In the genomic region with DNA sequence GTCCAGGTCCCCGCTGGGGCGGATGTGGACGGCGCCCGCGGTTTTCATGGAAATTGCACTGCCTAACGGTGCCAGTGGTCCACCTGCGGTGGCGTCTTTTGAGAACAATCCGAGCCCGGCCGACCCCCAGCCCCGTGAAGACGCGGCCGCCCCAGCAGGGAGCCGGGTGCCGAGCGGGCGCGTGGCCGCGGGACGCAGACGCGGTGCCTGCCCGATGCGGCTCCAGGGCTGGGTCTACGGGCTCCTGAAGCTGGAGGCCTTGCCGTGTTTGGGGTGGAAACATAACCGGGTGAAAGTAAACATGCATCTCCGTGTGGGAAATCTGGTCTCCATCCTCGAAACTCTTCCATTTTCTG, we compare ENCODE assay signal across 1 cellular context.
TF ChIP-seq lines count a peak whose summit lies in the region.

No MANE protein-coding gene starts in this region.

TF ChIP-seq in K562, 482 proteins besides CTCF, POLR2A, EP300 and RAD21 (continued from another document):
- TF ChIP-seq CREM (IDR thresholded peaks at IDR 0.05; ENCODE audit: low read depth), result 0 out of 2 replicates have a peak, but pooled peaks have one; percentile 5
- TF ChIP-seq, protein P1, sequence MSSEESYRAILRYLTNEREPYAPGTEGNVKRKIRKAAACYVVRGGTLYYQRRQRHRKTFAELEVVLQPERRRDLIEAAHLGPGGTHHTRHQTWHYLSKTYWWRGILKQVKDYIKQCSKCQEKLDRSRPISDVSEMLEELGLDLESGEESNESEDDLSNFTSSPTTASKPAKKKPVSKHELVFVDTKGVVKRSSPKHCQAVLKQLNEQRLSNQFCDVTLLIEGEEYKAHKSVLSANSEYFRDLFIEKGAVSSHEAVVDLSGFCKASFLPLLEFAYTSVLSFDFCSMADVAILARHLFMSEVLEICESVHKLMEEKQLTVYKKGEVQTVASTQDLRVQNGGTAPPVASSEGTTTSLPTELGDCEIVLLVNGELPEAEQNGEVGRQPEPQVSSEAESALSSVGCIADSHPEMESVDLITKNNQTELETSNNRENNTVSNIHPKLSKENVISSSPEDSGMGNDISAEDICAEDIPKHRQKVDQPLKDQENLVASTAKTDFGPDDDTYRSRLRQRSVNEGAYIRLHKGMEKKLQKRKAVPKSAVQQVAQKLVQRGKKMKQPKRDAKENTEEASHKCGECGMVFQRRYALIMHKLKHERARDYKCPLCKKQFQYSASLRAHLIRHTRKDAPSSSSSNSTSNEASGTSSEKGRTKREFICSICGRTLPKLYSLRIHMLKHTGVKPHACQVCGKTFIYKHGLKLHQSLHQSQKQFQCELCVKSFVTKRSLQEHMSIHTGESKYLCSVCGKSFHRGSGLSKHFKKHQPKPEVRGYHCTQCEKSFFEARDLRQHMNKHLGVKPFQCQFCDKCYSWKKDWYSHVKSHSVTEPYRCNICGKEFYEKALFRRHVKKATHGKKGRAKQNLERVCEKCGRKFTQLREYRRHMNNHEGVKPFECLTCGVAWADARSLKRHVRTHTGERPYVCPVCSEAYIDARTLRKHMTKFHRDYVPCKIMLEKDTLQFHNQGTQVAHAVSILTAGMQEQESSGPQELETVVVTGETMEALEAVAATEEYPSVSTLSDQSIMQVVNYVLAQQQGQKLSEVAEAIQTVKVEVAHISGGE (CRISPR knock-in tag; IDR thresholded peaks at IDR 0.05), result peak in 1 of 3 experiments; percentile 37; a peak in 1 of 6 replicates
- peak; percentile 54 for TF ChIP-seq CHD1 (IDR thresholded peaks at IDR 0.05; ENCODE audit: low read length)
- TF ChIP-seq L3MBTL2 (IDR thresholded peaks at IDR 0.05), result peak; percentile 39; the same call in 1 of the 2 replicates
- TF ChIP-seq ZSCAN29 (IDR thresholded peaks at IDR 0.05), result peak; percentile 72
- 0 out of 2 replicates have a peak, but pooled peaks have one; percentile 1 for TF ChIP-seq RBFOX2 (IDR thresholded peaks at IDR 0.05; ENCODE audit: low read depth, low read length)
- TF ChIP-seq PHF8 (IDR thresholded peaks at IDR 0.05; ENCODE audit: borderline replicate concordance, low read length), result peak; percentile 19; the same call in 1 of the 2 replicates
- TF ChIP-seq RBBP5 (IDR thresholded peaks at IDR 0.05; ENCODE audit: borderline replicate concordance, insufficient read depth, low read length, poor library complexity, severe bottlenecking), result peak; percentile 89
- TF ChIP-seq SRSF7 (optimal IDR thresholded peaks at IDR 0.05; ENCODE audit: low read depth, low read length), result no peak
- TF ChIP-seq HNRNPL (IDR thresholded peaks at IDR 0.05; ENCODE audit: low read depth, low read length), result no peak
- TF ChIP-seq, protein P2, sequence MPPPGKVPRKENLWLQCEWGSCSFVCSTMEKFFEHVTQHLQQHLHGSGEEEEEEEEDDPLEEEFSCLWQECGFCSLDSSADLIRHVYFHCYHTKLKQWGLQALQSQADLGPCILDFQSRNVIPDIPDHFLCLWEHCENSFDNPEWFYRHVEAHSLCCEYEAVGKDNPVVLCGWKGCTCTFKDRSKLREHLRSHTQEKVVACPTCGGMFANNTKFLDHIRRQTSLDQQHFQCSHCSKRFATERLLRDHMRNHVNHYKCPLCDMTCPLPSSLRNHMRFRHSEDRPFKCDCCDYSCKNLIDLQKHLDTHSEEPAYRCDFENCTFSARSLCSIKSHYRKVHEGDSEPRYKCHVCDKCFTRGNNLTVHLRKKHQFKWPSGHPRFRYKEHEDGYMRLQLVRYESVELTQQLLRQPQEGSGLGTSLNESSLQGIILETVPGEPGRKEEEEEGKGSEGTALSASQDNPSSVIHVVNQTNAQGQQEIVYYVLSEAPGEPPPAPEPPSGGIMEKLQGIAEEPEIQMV (tag; conservative IDR thresholded peaks at IDR 0.05; ENCODE audit: low read depth), result no peak
- TF ChIP-seq NR2C2 (CRISPR knock-in tag; IDR thresholded peaks at IDR 0.05), result no peak
- peak; percentile 14; the same call in 1 of the 2 replicates for TF ChIP-seq NR2C2 (tag; IDR thresholded peaks at IDR 0.05)
- TF ChIP-seq CCNT2 (IDR thresholded peaks at IDR 0.05; ENCODE audit: borderline replicate concordance, extremely low read depth, insufficient read length, low read depth, low read length), result peak; percentile 11
TF ChIP-seq in K562: peak in this region for 14.
